1 cellular context compared by ENCODE assay signal in the genomic region with DNA sequence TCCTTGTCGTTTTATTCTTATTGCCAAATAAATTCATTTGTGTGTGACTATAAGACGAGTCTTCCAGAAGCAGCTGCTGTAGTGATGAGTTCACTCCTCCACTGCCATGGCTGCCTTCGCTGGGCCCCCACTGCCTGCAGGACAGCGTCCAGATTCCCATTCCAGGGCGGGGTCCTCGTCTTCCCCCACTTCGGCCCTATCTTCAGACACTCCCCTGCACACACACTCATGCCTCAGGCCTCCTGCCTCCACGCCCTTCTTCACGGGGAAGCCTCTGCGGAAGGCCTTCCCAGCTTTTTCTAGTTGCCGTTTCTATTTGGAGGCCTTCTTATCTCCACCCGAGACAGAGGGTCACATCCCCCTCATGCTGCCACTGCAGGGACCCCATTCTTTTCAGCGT.
TF ChIP-seq lines count a peak whose summit lies in the region.

No MANE protein-coding gene starts in this region.

TF ChIP-seq in IMR-90, 13 proteins besides CTCF, POLR2A, EP300 and RAD21:
- TF ChIP-seq, protein P1, sequence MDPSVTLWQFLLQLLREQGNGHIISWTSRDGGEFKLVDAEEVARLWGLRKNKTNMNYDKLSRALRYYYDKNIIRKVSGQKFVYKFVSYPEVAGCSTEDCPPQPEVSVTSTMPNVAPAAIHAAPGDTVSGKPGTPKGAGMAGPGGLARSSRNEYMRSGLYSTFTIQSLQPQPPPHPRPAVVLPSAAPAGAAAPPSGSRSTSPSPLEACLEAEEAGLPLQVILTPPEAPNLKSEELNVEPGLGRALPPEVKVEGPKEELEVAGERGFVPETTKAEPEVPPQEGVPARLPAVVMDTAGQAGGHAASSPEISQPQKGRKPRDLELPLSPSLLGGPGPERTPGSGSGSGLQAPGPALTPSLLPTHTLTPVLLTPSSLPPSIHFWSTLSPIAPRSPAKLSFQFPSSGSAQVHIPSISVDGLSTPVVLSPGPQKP (IDR thresholded peaks at IDR 0.05; ENCODE audit: borderline replicate concordance, low read depth, low read length), result no peak
- TF ChIP-seq SMC3 (IDR thresholded peaks at IDR 0.05; ENCODE audit: low read depth, low read length) (no peak), MXI1 (IDR thresholded peaks at IDR 0.05; ENCODE audit: borderline replicate concordance, low read depth, low read length) (no peak), FOS (IDR thresholded peaks at IDR 0.05; ENCODE audit: low read depth, low read length) (no peak), MAFK (IDR thresholded peaks at IDR 0.05; ENCODE audit: low read depth, low read length) (no peak), BHLHE40 (IDR thresholded peaks at IDR 0.05; ENCODE audit: low read depth, low read length) (no peak), NFE2L2 (IDR thresholded peaks at IDR 0.05; ENCODE audit: low read depth, low read length) (no peak), RCOR1 (IDR thresholded peaks at IDR 0.05; ENCODE audit: insufficient replicate concordance, low read length) (no peak), MAZ (IDR thresholded peaks at IDR 0.05; ENCODE audit: borderline replicate concordance, low read depth, low read length) (no peak), CEBPB (IDR thresholded peaks at IDR 0.05; ENCODE audit: low read depth, low read length) (no peak), RFX5 (IDR thresholded peaks at IDR 0.05; ENCODE audit: low read depth, low read length) (no peak), CHD1 (IDR thresholded peaks at IDR 0.05; ENCODE audit: low read depth, low read length) (no peak)
- TF ChIP-seq, protein P2, sequence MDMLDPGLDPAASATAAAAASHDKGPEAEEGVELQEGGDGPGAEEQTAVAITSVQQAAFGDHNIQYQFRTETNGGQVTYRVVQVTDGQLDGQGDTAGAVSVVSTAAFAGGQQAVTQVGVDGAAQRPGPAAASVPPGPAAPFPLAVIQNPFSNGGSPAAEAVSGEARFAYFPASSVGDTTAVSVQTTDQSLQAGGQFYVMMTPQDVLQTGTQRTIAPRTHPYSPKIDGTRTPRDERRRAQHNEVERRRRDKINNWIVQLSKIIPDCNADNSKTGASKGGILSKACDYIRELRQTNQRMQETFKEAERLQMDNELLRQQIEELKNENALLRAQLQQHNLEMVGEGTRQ (IDR thresholded peaks at IDR 0.05; ENCODE audit: low read depth, low read length), result no peak
